In the genomic region with DNA sequence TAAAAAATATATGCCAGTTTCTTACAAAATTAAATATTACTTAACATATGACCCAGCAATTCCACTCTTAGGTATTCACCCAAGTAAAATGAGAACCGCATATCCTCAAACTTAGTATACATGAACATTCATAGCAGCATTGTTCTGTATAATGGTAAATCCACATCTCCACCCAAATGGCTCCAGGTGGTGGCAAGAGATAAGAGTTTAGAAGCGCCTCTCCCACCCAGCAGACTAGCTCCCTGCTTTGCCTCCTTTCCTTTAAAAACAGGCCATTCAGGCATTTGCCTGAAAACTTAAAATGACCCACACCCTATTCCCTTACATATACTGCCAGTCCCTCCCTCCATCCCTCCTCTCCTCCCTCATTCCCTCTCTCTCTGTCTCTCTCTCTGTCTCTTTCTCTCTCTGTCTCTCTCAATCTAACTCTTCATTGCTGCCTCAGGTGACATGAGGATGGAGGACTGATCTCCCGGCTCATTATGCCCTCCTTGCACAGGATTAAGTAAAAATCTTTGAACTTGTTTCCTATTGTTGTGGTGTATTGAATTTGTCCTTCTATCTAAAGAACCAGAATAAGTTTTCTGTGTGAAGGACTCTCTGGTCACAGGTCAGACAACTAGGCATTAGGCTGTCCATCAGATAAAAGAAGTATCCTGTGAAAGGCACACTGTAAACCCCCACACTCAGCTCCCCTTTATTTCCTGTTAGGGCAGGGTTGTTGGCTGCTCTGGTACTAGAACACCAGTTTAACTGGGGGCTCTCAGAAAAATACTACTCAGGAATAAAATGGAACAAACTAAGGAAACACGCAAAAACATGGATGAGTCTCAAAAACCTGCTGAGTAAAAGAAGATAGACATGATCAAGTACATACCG, we compare ENCODE assay signal across 1 cellular context.
TF ChIP-seq lines count a peak whose summit lies in the region.

No MANE protein-coding gene starts in this region.

TF ChIP-seq in K562, 482 proteins besides CTCF, POLR2A, EP300 and RAD21 (continued from another document and continues in another):
- TF ChIP-seq, protein P1, sequence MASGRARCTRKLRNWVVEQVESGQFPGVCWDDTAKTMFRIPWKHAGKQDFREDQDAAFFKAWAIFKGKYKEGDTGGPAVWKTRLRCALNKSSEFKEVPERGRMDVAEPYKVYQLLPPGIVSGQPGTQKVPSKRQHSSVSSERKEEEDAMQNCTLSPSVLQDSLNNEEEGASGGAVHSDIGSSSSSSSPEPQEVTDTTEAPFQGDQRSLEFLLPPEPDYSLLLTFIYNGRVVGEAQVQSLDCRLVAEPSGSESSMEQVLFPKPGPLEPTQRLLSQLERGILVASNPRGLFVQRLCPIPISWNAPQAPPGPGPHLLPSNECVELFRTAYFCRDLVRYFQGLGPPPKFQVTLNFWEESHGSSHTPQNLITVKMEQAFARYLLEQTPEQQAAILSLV (tag; IDR thresholded peaks at IDR 0.05), result no peak
- TF ChIP-seq RCOR1 (IDR thresholded peaks at IDR 0.05; ENCODE audit: borderline replicate concordance in 1 of 2, low read depth in 2 of 2, low read length in 2 of 2), result peak in 1 of 2 experiments; percentile 89; a peak in 2 of 4 replicates
- TF ChIP-seq, protein P2, sequence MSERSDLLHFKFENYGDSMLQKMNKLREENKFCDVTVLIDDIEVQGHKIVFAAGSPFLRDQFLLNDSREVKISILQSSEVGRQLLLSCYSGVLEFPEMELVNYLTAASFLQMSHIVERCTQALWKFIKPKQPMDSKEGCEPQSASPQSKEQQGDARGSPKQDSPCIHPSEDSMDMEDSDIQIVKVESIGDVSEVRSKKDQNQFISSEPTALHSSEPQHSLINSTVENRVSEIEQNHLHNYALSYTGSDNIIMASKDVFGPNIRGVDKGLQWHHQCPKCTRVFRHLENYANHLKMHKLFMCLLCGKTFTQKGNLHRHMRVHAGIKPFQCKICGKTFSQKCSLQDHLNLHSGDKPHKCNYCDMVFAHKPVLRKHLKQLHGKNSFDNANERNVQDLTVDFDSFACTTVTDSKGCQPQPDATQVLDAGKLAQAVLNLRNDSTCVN (CRISPR knock-in tag; IDR thresholded peaks at IDR 0.05), result no peak
- TF ChIP-seq, protein P3, sequence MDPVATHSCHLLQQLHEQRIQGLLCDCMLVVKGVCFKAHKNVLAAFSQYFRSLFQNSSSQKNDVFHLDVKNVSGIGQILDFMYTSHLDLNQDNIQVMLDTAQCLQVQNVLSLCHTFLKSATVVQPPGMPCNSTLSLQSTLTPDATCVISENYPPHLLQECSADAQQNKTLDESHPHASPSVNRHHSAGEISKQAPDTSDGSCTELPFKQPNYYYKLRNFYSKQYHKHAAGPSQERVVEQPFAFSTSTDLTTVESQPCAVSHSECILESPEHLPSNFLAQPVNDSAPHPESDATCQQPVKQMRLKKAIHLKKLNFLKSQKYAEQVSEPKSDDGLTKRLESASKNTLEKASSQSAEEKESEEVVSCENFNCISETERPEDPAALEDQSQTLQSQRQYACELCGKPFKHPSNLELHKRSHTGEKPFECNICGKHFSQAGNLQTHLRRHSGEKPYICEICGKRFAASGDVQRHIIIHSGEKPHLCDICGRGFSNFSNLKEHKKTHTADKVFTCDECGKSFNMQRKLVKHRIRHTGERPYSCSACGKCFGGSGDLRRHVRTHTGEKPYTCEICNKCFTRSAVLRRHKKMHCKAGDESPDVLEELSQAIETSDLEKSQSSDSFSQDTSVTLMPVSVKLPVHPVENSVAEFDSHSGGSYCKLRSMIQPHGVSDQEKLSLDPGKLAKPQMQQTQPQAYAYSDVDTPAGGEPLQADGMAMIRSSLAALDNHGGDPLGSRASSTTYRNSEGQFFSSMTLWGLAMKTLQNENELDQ (CRISPR knock-in tag; IDR thresholded peaks at IDR 0.05; ENCODE audit: borderline replicate concordance), result no peak
- no peak for TF ChIP-seq FOXA3 (CRISPR knock-in tag; conservative IDR thresholded peaks at IDR 0.05 in 1 of 2, IDR thresholded peaks at IDR 0.05 in 1 of 2)
- TF ChIP-seq SRSF1 (IDR thresholded peaks at IDR 0.05; ENCODE audit: low read depth, low read length), result no peak
- no peak for TF ChIP-seq MED1 (CRISPR knock-in tag; IDR thresholded peaks at IDR 0.05; ENCODE audit: borderline replicate concordance)
- peak; percentile 31 for TF ChIP-seq TAF9B (IDR thresholded peaks at IDR 0.05; ENCODE audit: partially characterized antibody)
- TF ChIP-seq GTF2E2 (tag; IDR thresholded peaks at IDR 0.05), result no peak
- no peak for TF ChIP-seq CCAR2 (IDR thresholded peaks at IDR 0.05; ENCODE audit: low read depth, low read length)
- TF ChIP-seq, protein P4, sequence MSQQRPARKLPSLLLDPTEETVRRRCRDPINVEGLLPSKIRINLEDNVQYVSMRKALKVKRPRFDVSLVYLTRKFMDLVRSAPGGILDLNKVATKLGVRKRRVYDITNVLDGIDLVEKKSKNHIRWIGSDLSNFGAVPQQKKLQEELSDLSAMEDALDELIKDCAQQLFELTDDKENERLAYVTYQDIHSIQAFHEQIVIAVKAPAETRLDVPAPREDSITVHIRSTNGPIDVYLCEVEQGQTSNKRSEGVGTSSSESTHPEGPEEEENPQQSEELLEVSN (IDR thresholded peaks at IDR 0.05; ENCODE audit: borderline replicate concordance in 1 of 2, extremely low read depth in 1 of 2, insufficient read depth in 1 of 2, insufficient read length in 1 of 2, low read depth in 1 of 2, low read length in 1 of 2, poor library complexity in 1 of 2, severe bottlenecking in 1 of 2), result no peak
- TF ChIP-seq CSDE1 (IDR thresholded peaks at IDR 0.05), result no peak
- no peak for TF ChIP-seq TGIF2 (CRISPR knock-in tag; IDR thresholded peaks at IDR 0.05)
- no peak for TF ChIP-seq SLC30A9 (CRISPR knock-in tag; IDR thresholded peaks at IDR 0.05)
- TF ChIP-seq RUNX1 (IDR thresholded peaks at IDR 0.05; ENCODE audit: low read depth), result no peak
- TF ChIP-seq L3MBTL2 (IDR thresholded peaks at IDR 0.05), result peak; percentile 19; the same call in 1 of the 2 replicates
- TF ChIP-seq AFF4 (CRISPR knock-in tag; IDR thresholded peaks at IDR 0.05), result no peak
- TF ChIP-seq NBN (IDR thresholded peaks at IDR 0.05; ENCODE audit: low read depth), result peak; percentile 88
- no peak for TF ChIP-seq SRSF3 (IDR thresholded peaks at IDR 0.05; ENCODE audit: insufficient read depth, low read length)
- TF ChIP-seq MTA1 (IDR thresholded peaks at IDR 0.05; ENCODE audit: borderline replicate concordance), result peak; percentile 81
- peak; percentile 97 for TF ChIP-seq SMARCA4 (IDR thresholded peaks at IDR 0.05)
- peak; percentile 62 for TF ChIP-seq MBD2 (IDR thresholded peaks at IDR 0.05; ENCODE audit: borderline replicate concordance, low read depth)
- TF ChIP-seq, protein P5, sequence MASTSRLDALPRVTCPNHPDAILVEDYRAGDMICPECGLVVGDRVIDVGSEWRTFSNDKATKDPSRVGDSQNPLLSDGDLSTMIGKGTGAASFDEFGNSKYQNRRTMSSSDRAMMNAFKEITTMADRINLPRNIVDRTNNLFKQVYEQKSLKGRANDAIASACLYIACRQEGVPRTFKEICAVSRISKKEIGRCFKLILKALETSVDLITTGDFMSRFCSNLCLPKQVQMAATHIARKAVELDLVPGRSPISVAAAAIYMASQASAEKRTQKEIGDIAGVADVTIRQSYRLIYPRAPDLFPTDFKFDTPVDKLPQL (IDR thresholded peaks at IDR 0.05; ENCODE audit: extremely low read depth, insufficient read length), result no peak
- no peak for TF ChIP-seq ZNF232 (CRISPR knock-in tag; IDR thresholded peaks at IDR 0.05)
- TF ChIP-seq, protein P6, sequence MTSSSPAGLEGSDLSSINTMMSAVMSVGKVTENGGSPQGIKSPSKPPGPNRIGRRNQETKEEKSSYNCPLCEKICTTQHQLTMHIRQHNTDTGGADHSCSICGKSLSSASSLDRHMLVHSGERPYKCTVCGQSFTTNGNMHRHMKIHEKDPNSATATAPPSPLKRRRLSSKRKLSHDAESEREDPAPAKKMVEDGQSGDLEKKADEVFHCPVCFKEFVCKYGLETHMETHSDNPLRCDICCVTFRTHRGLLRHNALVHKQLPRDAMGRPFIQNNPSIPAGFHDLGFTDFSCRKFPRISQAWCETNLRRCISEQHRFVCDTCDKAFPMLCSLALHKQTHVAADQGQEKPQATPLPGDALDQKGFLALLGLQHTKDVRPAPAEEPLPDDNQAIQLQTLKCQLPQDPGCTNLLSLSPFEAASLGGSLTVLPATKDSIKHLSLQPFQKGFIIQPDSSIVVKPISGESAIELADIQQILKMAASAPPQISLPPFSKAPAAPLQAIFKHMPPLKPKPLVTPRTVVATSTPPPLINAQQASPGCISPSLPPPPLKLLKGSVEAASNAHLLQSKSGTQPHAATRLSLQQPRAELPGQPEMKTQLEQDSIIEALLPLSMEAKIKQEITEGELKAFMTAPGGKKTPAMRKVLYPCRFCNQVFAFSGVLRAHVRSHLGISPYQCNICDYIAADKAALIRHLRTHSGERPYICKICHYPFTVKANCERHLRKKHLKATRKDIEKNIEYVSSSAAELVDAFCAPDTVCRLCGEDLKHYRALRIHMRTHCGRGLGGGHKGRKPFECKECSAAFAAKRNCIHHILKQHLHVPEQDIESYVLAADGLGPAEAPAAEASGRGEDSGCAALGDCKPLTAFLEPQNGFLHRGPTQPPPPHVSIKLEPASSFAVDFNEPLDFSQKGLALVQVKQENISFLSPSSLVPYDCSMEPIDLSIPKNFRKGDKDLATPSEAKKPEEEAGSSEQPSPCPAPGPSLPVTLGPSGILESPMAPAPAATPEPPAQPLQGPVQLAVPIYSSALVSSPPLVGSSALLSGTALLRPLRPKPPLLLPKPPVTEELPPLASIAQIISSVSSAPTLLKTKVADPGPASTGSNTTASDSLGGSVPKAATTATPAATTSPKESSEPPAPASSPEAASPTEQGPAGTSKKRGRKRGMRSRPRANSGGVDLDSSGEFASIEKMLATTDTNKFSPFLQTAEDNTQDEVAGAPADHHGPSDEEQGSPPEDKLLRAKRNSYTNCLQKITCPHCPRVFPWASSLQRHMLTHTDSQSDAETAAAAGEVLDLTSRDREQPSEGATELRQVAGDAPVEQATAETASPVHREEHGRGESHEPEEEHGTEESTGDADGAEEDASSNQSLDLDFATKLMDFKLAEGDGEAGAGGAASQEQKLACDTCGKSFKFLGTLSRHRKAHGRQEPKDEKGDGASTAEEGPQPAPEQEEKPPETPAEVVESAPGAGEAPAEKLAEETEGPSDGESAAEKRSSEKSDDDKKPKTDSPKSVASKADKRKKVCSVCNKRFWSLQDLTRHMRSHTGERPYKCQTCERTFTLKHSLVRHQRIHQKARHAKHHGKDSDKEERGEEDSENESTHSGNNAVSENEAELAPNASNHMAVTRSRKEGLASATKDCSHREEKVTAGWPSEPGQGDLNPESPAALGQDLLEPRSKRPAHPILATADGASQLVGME (CRISPR knock-in tag; IDR thresholded peaks at IDR 0.05), result no peak
- no peak for TF ChIP-seq HNRNPL (IDR thresholded peaks at IDR 0.05; ENCODE audit: low read depth, low read length)
- no peak for TF ChIP-seq PATZ1 (CRISPR knock-in tag; IDR thresholded peaks at IDR 0.05; ENCODE audit: borderline replicate concordance)
- TF ChIP-seq, protein P7, sequence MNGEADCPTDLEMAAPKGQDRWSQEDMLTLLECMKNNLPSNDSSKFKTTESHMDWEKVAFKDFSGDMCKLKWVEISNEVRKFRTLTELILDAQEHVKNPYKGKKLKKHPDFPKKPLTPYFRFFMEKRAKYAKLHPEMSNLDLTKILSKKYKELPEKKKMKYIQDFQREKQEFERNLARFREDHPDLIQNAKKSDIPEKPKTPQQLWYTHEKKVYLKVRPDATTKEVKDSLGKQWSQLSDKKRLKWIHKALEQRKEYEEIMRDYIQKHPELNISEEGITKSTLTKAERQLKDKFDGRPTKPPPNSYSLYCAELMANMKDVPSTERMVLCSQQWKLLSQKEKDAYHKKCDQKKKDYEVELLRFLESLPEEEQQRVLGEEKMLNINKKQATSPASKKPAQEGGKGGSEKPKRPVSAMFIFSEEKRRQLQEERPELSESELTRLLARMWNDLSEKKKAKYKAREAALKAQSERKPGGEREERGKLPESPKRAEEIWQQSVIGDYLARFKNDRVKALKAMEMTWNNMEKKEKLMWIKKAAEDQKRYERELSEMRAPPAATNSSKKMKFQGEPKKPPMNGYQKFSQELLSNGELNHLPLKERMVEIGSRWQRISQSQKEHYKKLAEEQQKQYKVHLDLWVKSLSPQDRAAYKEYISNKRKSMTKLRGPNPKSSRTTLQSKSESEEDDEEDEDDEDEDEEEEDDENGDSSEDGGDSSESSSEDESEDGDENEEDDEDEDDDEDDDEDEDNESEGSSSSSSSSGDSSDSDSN (IDR thresholded peaks at IDR 0.05; ENCODE audit: borderline replicate concordance in 1 of 2, low read depth in 2 of 2, low read length in 2 of 2), result no peak
- TF ChIP-seq ETS2 (tag; IDR thresholded peaks at IDR 0.05; ENCODE audit: borderline replicate concordance, poor library complexity, severe bottlenecking), result no peak
